In the genomic region with DNA sequence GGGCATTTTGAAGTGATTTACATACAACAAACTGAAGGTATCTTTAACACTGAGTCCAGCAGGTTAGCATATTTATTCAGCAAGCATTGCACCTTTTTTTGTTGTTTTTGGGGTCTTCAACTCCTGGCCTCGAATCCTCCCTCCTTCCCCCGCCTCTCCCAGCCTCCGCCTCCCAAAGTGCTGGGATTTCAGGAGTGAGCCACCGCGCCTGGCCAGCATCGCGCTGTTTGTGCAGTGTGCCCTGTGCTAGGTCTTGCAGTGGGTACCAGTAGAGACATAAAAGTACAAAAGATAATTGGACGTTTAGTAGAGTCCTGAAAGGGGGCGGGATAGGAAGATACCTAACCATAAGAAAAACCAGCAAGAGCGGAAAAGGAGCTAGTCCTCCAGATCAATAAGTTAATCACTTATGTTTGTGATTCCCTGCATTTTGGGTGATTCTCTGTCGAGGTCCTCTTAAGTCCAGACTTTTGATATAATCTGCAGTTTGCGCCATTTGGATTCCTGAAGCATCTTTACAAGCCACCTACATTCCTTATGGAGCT, we compare ENCODE assay signal across 8 cellular contexts.
DNase-seq lines count a peak whose midpoint lies in the region; ATAC-seq, FAIRE-seq and TF ChIP-seq lines count a peak whose summit lies in the region.

No MANE protein-coding gene starts in this region.

- H3K36me3 Mint-ChIP-seq in activated CD8-positive, alpha-beta memory T cell treated with anti-CD3 and anti-CD28 coated beads, Interleukin-2, amount 10 ng/mL, durations not matched to agents 7 days and 5 days = no peaks in the 10 kb centered on the region
- H3K36me3 Mint-ChIP-seq in activated T-helper 2 cell treated with anti-CD3 and anti-CD28 coated beads, Interferon-gamma antibody, Interleukin-2, Interleukin-4, amounts not matched to agents 10 μg/mL and 5 μg/mL and 100 μg/mL, durations not matched to agents 14 hours and 24 hours and 36 hours (ENCODE audit: low read depth) = no peaks in the 10 kb centered on the region

- intact Hi-C loops in activated T-helper 2 cell treated with anti-CD3 and anti-CD28 coated beads, Interferon-gamma antibody, Interleukin-2, Interleukin-4, amounts not matched to agents 10 μg/mL and 5 μg/mL and 100 μg/mL, durations not matched to agents 14 hours and 24 hours and 36 hours (cut with micrococcal nuclease) = loop anchor here (2.0 kb wide), 1 partner anchor 112 kb away; a partner anchor contains a TSS
- intact Hi-C loops in kidney (cut with DNase I) = no loop called here
- intact Hi-C loops in thyroid gland (cut with DNase I) = no loop called here

- H3K36me3 ChIP-seq in kidney (ENCODE audit: control insufficient read depth in 1 of 2, insufficient read depth in 2 of 2, low read length in 2 of 2) = no peaks in the 10 kb centered on the region
- H3K36me3 ChIP-seq in thyroid gland = no peaks in the 10 kb centered on the region

- H3K27me3 ChIP-seq in thyroid gland = no peaks in the 10 kb centered on the region

- H3K27ac ChIP-seq in kidney (ENCODE audit: low read depth in 2 of 2, low read length in 2 of 2) = no peak overlapping the region
- H3K27ac ChIP-seq in thyroid gland = peak overlapping the region in 1 of 3 donors; percentile 69

- 43 to 47% methylated on average over 12 of the region's 12 CpGs for WGBS in thyroid gland, 2 donors

- ATAC-seq in activated CD8-positive, alpha-beta memory T cell treated with anti-CD3 and anti-CD28 coated beads, Interleukin-2, amount 10 ng/mL, durations not matched to agents 7 days and 5 days = no peak
- ATAC-seq in HG03432 (IDR thresholded peaks at IDR 0.05; ENCODE audit: unreplicated experiment) = no peak

- H3K4me3 Mint-ChIP-seq in activated CD8-positive, alpha-beta memory T cell treated with anti-CD3 and anti-CD28 coated beads, Interleukin-2, amount 10 ng/mL, durations not matched to agents 7 days and 5 days = peak overlapping the region; percentile 82
- peak overlapping the region; percentile 89 for H3K4me3 Mint-ChIP-seq in activated T-helper 2 cell treated with anti-CD3 and anti-CD28 coated beads, Interferon-gamma antibody, Interleukin-2, Interleukin-4, amounts not matched to agents 10 μg/mL and 5 μg/mL and 100 μg/mL, durations not matched to agents 14 hours and 24 hours and 36 hours (ENCODE audit: low read depth)

- FAIRE-seq in kidney (lab: Jason Lieb, UNC) = no peak

- peak overlapping the region; percentile 89 for H3K27ac Mint-ChIP-seq in activated CD8-positive, alpha-beta memory T cell treated with anti-CD3 and anti-CD28 coated beads, Interleukin-2, amount 10 ng/mL, durations not matched to agents 7 days and 5 days
- peak overlapping the region; percentile 85 for H3K27ac Mint-ChIP-seq in activated T-helper 2 cell treated with anti-CD3 and anti-CD28 coated beads, Interferon-gamma antibody, Interleukin-2, Interleukin-4, amounts not matched to agents 10 μg/mL and 5 μg/mL and 100 μg/mL, durations not matched to agents 14 hours and 24 hours and 36 hours

- no peak for DNase-seq in activated CD8-positive, alpha-beta memory T cell treated with anti-CD3 and anti-CD28 coated beads, Interleukin-2, amount 10 ng/mL, durations not matched to agents 7 days and 5 days
- no peak for DNase-seq in activated CD8-positive, alpha-beta memory T cell treated with anti-CD3 and anti-CD28 coated beads for 24 hours
- no peak for DNase-seq in activated T-helper 2 cell treated with anti-CD3 and anti-CD28 coated beads, Interferon-gamma antibody, Interleukin-2, Interleukin-4, amounts not matched to agents 10 μg/mL and 5 μg/mL and 100 μg/mL, durations not matched to agents 14 hours and 24 hours and 36 hours (ENCODE audit: low spot score)
- DNase-seq in kidney (no peak), thyroid gland (no peak), erythroblast (lab: John Stamatoyannopoulos, UW) (no peak)
- no peak for DNase-seq in activated CD4-positive, alpha-beta T cell treated with anti-CD3 and anti-CD28 coated beads for 48 hours

- H3K4me3 ChIP-seq in kidney (ENCODE audit: low read length in 2 of 2) (peak overlapping the region; percentile 81 to 87), thyroid gland (replicated peaks in 1 of 3) (peak overlapping the region; percentile 11 to 84 (median 59))

- H3K9me3 Mint-ChIP-seq in activated CD8-positive, alpha-beta memory T cell treated with anti-CD3 and anti-CD28 coated beads, Interleukin-2, amount 10 ng/mL, durations not matched to agents 7 days and 5 days (ENCODE audit: low read depth) = no peaks in the 10 kb centered on the region
- no peaks in the 10 kb centered on the region for H3K9me3 Mint-ChIP-seq in activated T-helper 2 cell treated with anti-CD3 and anti-CD28 coated beads, Interferon-gamma antibody, Interleukin-2, Interleukin-4, amounts not matched to agents 10 μg/mL and 5 μg/mL and 100 μg/mL, durations not matched to agents 14 hours and 24 hours and 36 hours

- H3K9me3 ChIP-seq in kidney (ENCODE audit: control insufficient read depth in 1 of 2, low read length in 2 of 2) (no peaks in the 10 kb centered on the region), thyroid gland (no peaks in the 10 kb centered on the region)

- H3K4me1 Mint-ChIP-seq in activated CD8-positive, alpha-beta memory T cell treated with anti-CD3 and anti-CD28 coated beads, Interleukin-2, amount 10 ng/mL, durations not matched to agents 7 days and 5 days = peaks cover 33% of the 10 kb centered on the region
- peaks cover 23% of the 10 kb centered on the region for H3K4me1 Mint-ChIP-seq in activated T-helper 2 cell treated with anti-CD3 and anti-CD28 coated beads, Interferon-gamma antibody, Interleukin-2, Interleukin-4, amounts not matched to agents 10 μg/mL and 5 μg/mL and 100 μg/mL, durations not matched to agents 14 hours and 24 hours and 36 hours (ENCODE audit: low read depth)

- H3K9ac ChIP-seq in kidney (ENCODE audit: low read length in 2 of 2) = peak overlapping the region; percentile 55 to 59

- no peaks in the 10 kb centered on the region for H3K27me3 Mint-ChIP-seq in activated CD8-positive, alpha-beta memory T cell treated with anti-CD3 and anti-CD28 coated beads, Interleukin-2, amount 10 ng/mL, durations not matched to agents 7 days and 5 days
- H3K27me3 Mint-ChIP-seq in activated T-helper 2 cell treated with anti-CD3 and anti-CD28 coated beads, Interferon-gamma antibody, Interleukin-2, Interleukin-4, amounts not matched to agents 10 μg/mL and 5 μg/mL and 100 μg/mL, durations not matched to agents 14 hours and 24 hours and 36 hours (ENCODE audit: low read depth) = no peaks in the 10 kb centered on the region

- no peak for TF ChIP-seq CTCF in kidney (IDR thresholded peaks at IDR 0.05; ENCODE audit: borderline replicate concordance, extremely low read depth, insufficient read depth)
- TF ChIP-seq CTCF in thyroid gland (IDR thresholded peaks at IDR 0.05) = no peak

- CTCF ChIA-PET in activated CD8-positive, alpha-beta memory T cell treated with anti-CD3 and anti-CD28 coated beads, Interleukin-2, amount 10 ng/mL, durations not matched to agents 7 days and 5 days (lab: Charles Lee) = interaction anchor here (0.8 to 0.9 kb wide), 2 partner anchors 40 to 54 kb away, joined by 3 read pairs; no protein-coding TSS in a partner anchor

- H3K4me1 ChIP-seq in kidney (ENCODE audit: control insufficient read depth in 1 of 2, insufficient read depth in 1 of 2, low read depth in 1 of 2, low read length in 2 of 2) (peaks cover 13 to 15% of the 10 kb centered on the region in 2 donors), thyroid gland (peaks cover 28 to 39% of the 10 kb centered on the region in 2 donors)

- TF ChIP-seq POLR2A in thyroid gland (IDR thresholded peaks at IDR 0.05) = no peak
- no peak for TF ChIP-seq POLR2A in erythroblast (IDR thresholded peaks at IDR 0.05; ENCODE audit: low read length)
